Comparison of ENCODE assay signal across 13 cellular contexts in the genomic region with DNA sequence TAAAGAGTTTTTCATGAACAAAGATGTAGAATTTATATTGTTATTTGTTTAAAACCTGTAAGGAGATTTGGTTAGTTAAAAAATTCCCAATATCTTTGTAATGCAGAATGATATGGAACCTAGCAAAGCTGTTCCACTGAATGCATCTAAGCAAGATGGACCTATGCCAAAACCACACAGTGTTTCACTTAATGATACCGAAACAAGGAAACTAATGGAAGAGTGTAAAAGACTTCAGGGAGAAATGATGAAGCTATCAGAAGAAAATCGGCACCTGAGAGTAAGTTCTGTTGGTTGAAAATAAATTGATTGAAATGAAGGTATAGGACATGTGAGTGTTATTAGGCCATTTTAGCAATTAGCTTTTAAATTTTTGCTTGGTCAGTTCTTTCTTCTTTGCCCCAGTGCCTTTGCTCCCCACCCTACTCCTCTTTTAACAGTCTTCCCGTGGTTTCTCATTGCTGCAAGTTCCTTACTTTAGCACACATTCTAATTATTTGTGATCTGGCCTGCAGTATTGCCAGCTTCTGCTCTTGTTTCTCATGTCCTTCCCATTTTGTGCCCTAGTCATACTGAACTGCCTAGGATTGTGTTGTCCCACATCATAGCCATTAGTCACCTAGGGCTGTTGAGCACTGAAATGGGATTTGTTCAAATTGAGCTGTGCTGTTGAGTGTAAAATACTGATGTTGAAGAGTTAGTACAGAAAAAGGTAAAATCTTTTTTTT. TPM values are rescaled to one million over a fixed set of nuclear protein-coding genes. Genes with fewer than 3 reads are reported as not detected.
A peak's percentile ranks its signal among the peaks of the same experiment; 100 is the strongest.
DNase-seq lines count a peak whose midpoint lies in the region; ATAC-seq and TF ChIP-seq lines count a peak whose summit lies in the region.
"Had no signal": no experiment of that assay in that cellular context is flagged by ENCODE, and none has a peak within 500 bp of the region (broad histone marks: within the 10 kb centered on the region; RNA-seq: fewer than 3 reads in every experiment).

No MANE protein-coding gene starts in this region.

- H3K4me2 ChIP-seq in smooth muscle cell: no peak overlapping the region
- H3K4me2 ChIP-seq in PC-3 (ENCODE audit: low read length): no peak overlapping the region

- H3K79me2 ChIP-seq in smooth muscle cell (ENCODE audit: low read depth): peaks cover 87% of the 10 kb centered on the region
- H3K79me2 ChIP-seq in PC-3 (ENCODE audit: low read length): peaks cover 7% of the 10 kb centered on the region; the same call in 1 of the 2 replicates

- H3K9me3 ChIP-seq in smooth muscle cell (replicated peaks; ENCODE audit: low read depth) (no peaks in the 10 kb centered on the region), PC-3 (ENCODE audit: low read length) (no peaks in the 10 kb centered on the region)
- H3K9me3 ChIP-seq: body of pancreas, Peyer's patch had no signal

- ATAC-seq in PC-3 (no peak), HG02885 (IDR thresholded peaks at IDR 0.05; ENCODE audit: poor library complexity, unreplicated experiment) (no peak)

- CTCF ChIA-PET in PC-3 (lab: Charles Lee): interaction anchor here (0.8 kb wide), 1 partner anchor 35 kb away, joined by 3 read pairs; no protein-coding TSS in a partner anchor

- H3K27me3 ChIP-seq in smooth muscle cell (ENCODE audit: low read depth): no peaks in the 10 kb centered on the region
- H3K27me3 ChIP-seq in PC-3 (ENCODE audit: low read length): no peaks in the 10 kb centered on the region
- H3K27me3 ChIP-seq: body of pancreas, Peyer's patch had no signal

- H3K9me2 ChIP-seq in PC-3 (replicated peaks; ENCODE audit: low read length): no peaks in the 10 kb centered on the region

- H3K36me3 ChIP-seq in smooth muscle cell (ENCODE audit: low read depth): no peaks in the 10 kb centered on the region
- peaks cover 64% of the 10 kb centered on the region for H3K36me3 ChIP-seq in PC-3 (ENCODE audit: low read depth, low read length)

- H3K9ac ChIP-seq in smooth muscle cell (ENCODE audit: low read depth) (no peak overlapping the region), PC-3 (ENCODE audit: low read length) (no peak overlapping the region)

- WGBS in smooth muscle cell (ENCODE audit: low lambda C conversion rate): 73% methylated on average over 3 of the region's 3 CpGs

- in situ Hi-C loops in SK-MEL-5 (cut with HindIII; ENCODE audit: low pct_unique_long_range_greater_than_20kb, low sequenced_read_pairs): no loop called here

- H2AFZ ChIP-seq in smooth muscle cell (ENCODE audit: low read depth) (no peak overlapping the region), PC-3 (ENCODE audit: low read length) (no peak overlapping the region)

- no peak overlapping the region for H3K4me3 ChIP-seq in smooth muscle cell
- H3K4me3 ChIP-seq in PC-3 (ENCODE audit: low read length): no peak overlapping the region
- H3K4me3 ChIP-seq: body of pancreas, Peyer's patch had no signal

- H3K4me1 ChIP-seq in smooth muscle cell (ENCODE audit: low read depth): peaks cover 7% of the 10 kb centered on the region
- H3K4me1 ChIP-seq in PC-3 (ENCODE audit: insufficient read depth, low read length): no peaks in the 10 kb centered on the region; the same call in 1 of the 2 replicates
- H3K4me1 ChIP-seq: Peyer's patch had no signal

- peaks cover 88% of the 10 kb centered on the region for H4K20me1 ChIP-seq in smooth muscle cell (ENCODE audit: low read depth)
- H4K20me1 ChIP-seq in PC-3 (ENCODE audit: low read length): peaks cover 14% of the 10 kb centered on the region

- POLR2A ChIA-PET in PC-3 (lab: Charles Lee; ENCODE audit: unreplicated experiment): interaction anchor here (0.6 kb wide), 1 partner anchor 51 kb away, joined by 3 read pairs; no protein-coding TSS in a partner anchor

- no TSS peak for BruUV-seq in PC-3 (replicated peaks; lab: Mats Ljungman, UMichigan)

- intact Hi-C loops in PC-3 (cut with micrococcal nuclease): loop anchor here (2.0 to 5.0 kb wide), 4 partner anchors 33 to 266 kb away; no protein-coding TSS in a partner anchor

- TF ChIP-seq CTCF in smooth muscle cell (IDR thresholded peaks at IDR 0.05; ENCODE audit: borderline replicate concordance, insufficient read depth, poor library complexity, severe bottlenecking) (no peak), PC-3 (conservative IDR thresholded peaks at IDR 0.05; ENCODE audit: low read depth, low read length) (no peak)

- DNase-seq in DMS 273 (lab: John Stamatoyannopoulos, UW; ENCODE audit: unreplicated experiment): peak; percentile 32
- DNase-seq in DMS 273 treated with DMSO at 0.1 percent for 48 hours (lab: John Stamatoyannopoulos, UW): no peak
- peak; percentile 34 for DNase-seq in SK-MEL-5 (ENCODE audit: low read depth, low spot score)
- peak; percentile 21 for DNase-seq in fibroblast of gingiva (ENCODE audit: low read depth)
- DNase-seq in smooth muscle cell (lab: John Stamatoyannopoulos, UW; ENCODE audit: unreplicated experiment): no peak
- DNase-seq in PC-3: no peak
- no peak for DNase-seq in NCI-H524 treated with DMSO at 0.1 percent for 48 hours (lab: John Stamatoyannopoulos, UW)
- DNase-seq: NCI-H2107, Peyer's patch had no signal

- H3F3A ChIP-seq in smooth muscle cell (ENCODE audit: low read depth) (peaks cover 15% of the 10 kb centered on the region), PC-3 (ENCODE audit: low read length, unreplicated experiment) (no peaks in the 10 kb centered on the region)

- H3K27ac ChIP-seq in smooth muscle cell (ENCODE audit: low read depth) (peak overlapping the region; percentile 12), PC-3 (ENCODE audit: low read length) (no peak overlapping the region)
- H3K27ac ChIP-seq: 22Rv1, body of pancreas, epithelial cell of prostate, Peyer's patch had no signal

RNA-seq across cellular contexts. Expression of a gene that starts 36.6 kb away (rescaled TPM):
- 329 and 333 TPM in 2 replicates for total RNA-seq in SK-MEL-5 (2014; rRNA removed; shearing (Covaris generic))
- 186 and 227 TPM in 2 replicates for polyA plus RNA-seq in SK-MEL-5 (2015; cell fraction: cytosol; rRNA removed)
- polyA plus RNA-seq in SK-MEL-5 (2015; cell fraction: nucleus; rRNA removed): 53.8 and 54.1 TPM in 2 replicates
- total RNA-seq in smooth muscle cell (350 and 386 TPM in 2 replicates), PC-3 (2014; rRNA removed) (281 and 293 TPM in 2 replicates)
- 315 and 334 TPM in 2 replicates for polyA plus RNA-seq in smooth muscle cell

Comparison
In these comparisons a context has a peak if more than half of its experiments do, and no peak if none do; other contexts are left out.
1. DNase-seq: peak in DMS 273 (single experiment), SK-MEL-5 (single experiment) and fibroblast of gingiva (single experiment); none in DMS 273 treated with DMSO at 0.1 percent for 48 hours (single experiment), smooth muscle cell (single experiment), PC-3 (single experiment) and NCI-H524 treated with DMSO at 0.1 percent for 48 hours (single experiment).